In the genomic region with DNA sequence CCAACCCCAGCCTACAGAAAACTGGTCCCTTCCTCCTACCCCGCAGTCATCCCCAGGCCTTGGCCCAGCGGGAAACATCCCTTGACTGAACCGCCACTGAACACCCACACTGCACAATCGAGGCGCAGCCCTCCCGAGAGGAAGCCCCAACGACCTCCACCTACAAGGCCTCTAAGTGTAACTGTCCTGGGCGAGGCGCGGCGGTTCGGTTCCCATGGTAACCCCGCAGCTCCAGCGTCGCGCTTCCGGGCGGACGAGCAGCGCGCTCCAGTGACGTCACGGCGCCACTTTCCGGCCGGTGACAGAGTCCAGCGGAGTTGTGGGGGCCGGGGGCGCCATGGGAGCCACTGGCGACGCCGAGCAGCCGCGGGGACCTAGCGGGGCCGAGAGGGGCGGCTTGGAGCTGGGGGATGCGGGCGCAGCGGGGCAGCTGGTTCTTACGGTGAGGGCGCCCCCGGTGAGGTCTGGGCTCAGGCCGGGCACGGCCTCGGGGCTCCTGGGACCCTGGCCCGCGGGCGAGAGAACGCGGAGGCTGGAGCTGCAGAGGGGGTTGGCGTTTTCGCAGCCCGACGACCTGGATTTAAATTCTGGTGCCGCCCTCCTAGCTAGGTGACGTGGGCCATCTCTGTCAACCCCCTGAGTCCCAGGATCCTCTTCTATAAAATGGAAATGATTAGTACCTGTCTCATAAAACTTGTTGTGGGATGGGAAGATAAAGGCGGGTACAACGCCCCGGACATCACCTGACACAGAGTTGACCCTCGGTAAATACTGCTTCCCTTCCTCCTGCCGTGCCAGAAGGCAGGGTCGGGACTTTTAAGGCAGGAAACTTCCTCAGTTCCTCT, we compare ENCODE assay signal across 8 cellular contexts. TPM values are rescaled to one million over a fixed set of nuclear protein-coding genes. Genes with fewer than 3 reads are reported as not detected.
DNase-seq lines count a peak whose midpoint lies in the region; ATAC-seq and TF ChIP-seq lines count a peak whose summit lies in the region.

A gene with protein sequence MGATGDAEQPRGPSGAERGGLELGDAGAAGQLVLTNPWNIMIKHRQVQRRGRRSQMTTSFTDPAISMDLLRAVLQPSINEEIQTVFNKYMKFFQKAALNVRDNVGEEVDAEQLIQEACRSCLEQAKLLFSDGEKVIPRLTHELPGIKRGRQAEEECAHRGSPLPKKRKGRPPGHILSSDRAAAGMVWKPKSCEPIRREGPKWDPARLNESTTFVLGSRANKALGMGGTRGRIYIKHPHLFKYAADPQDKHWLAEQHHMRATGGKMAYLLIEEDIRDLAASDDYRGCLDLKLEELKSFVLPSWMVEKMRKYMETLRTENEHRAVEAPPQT (plus strand): TSS at position 287 of the 845 bp plus-strand sequence. CDS start 51 bp downstream, at position 338.
A gene (minus strand): TSS at position 216 of the 845 bp plus-strand sequence. CDS start 1,908 bp downstream, outside the sequence.

- peaks cover 29% of the 10 kb centered on the region for H3K4me1 Mint-ChIP-seq in dendritic cell treated with granulocyte-macrophage colony-stimulating factor and Interleukin-4, amounts not matched to agents 40 ng/mL and 50 ng/mL, for 4 days (ENCODE audit: low read depth)

- peaks cover 0 to 35% of the 10 kb centered on the region in 2 donors for H3K36me3 ChIP-seq in left lung

- no peaks in the 10 kb centered on the region for H3K9me3 ChIP-seq in left lung

- DNase-seq in Ammon's horn (ENCODE audit: low spot score) (peak; percentile 95), NCI-H524 (lab: John Stamatoyannopoulos, UW) (peak; percentile 75 to 86), left lung (peak; percentile 94 to 97)
- DNase-seq in activated CD4-positive, alpha-beta T cell treated with anti-CD3 and anti-CD28 coated beads, Interleukin-2, amount 50 U/mL, for 1 hour, result peak; percentile 84
- DNase-seq in stimulated activated CD4-positive, alpha-beta T cell treated with anti-CD3 and anti-CD28 coated beads, Interleukin-2, amount 100 ng/mL, for 24 hours, result peak; percentile 88 to 93

- H3K27ac ChIP-seq in left lung, result peak within 1 kb of the TSS; percentile 88 to 99

- H3K9me3 Mint-ChIP-seq in dendritic cell treated with granulocyte-macrophage colony-stimulating factor and Interleukin-4, amounts not matched to agents 40 ng/mL and 50 ng/mL, for 4 days, result no peaks in the 10 kb centered on the region

- intact Hi-C loops in dendritic cell treated with granulocyte-macrophage colony-stimulating factor and Interleukin-4, amounts not matched to agents 40 ng/mL and 50 ng/mL, for 4 days (cut with micrococcal nuclease), result no loop called here
- intact Hi-C loops in left lung (cut with DNase I), result no loop called here

- H3K27ac Mint-ChIP-seq in dendritic cell treated with granulocyte-macrophage colony-stimulating factor and Interleukin-4, amounts not matched to agents 40 ng/mL and 50 ng/mL, for 4 days, result peak within 1 kb of the TSS; percentile 87

- H3K27me3 Mint-ChIP-seq in dendritic cell treated with granulocyte-macrophage colony-stimulating factor and Interleukin-4, amounts not matched to agents 40 ng/mL and 50 ng/mL, for 4 days, result peaks cover 3% of the 10 kb centered on the region

- no peak for TF ChIP-seq CTCF in left lung (IDR thresholded peaks at IDR 0.05)

- peaks cover 7 to 24% of the 10 kb centered on the region in 2 donors for H3K4me1 ChIP-seq in left lung

- TF ChIP-seq POLR2A in GM19193 (IDR thresholded peaks at IDR 0.05; ENCODE audit: extremely low read depth, insufficient read depth, insufficient read length), result peak; percentile 80

- H3K36me3 Mint-ChIP-seq in dendritic cell treated with granulocyte-macrophage colony-stimulating factor and Interleukin-4, amounts not matched to agents 40 ng/mL and 50 ng/mL, for 4 days (ENCODE audit: low read depth), result peaks cover 48% of the 10 kb centered on the region

- no peaks in the 10 kb centered on the region for H3K27me3 ChIP-seq in left lung

- peak; percentile 90 for ATAC-seq in HG03439 (IDR thresholded peaks at IDR 0.05; ENCODE audit: unreplicated experiment)
- ATAC-seq in left lung, result peak; percentile 96

- peak within 1 kb of the TSS; percentile 79 to 89 for H3K4me3 ChIP-seq in left lung

- H3K4me3 Mint-ChIP-seq in dendritic cell treated with granulocyte-macrophage colony-stimulating factor and Interleukin-4, amounts not matched to agents 40 ng/mL and 50 ng/mL, for 4 days, result peak within 1 kb of the TSS; percentile 84

RNA-seq across cellular contexts. Expression of the first gene that starts in this region (rescaled TPM):
- 10 to 100 TPM; 22.6 to 38.5 TPM for total RNA-seq in left lung

RNA-seq across cellular contexts. Expression of the second gene that starts in this region (rescaled TPM):
- 1 to 10 TPM; 5.2 to 5.7 TPM for total RNA-seq in left lung

Comparison
In these comparisons a context has a peak if more than half of its experiments do, and no peak if none do; other contexts are left out.
1. Peak in every context shown above with its lines: DNase-seq, ATAC-seq, H3K4me3 ChIP-seq and H3K27ac ChIP-seq.